ENCODE assay signal across 1 cellular context in genomic region chr17:58329808-58330543, GRCh38.
A peak's percentile ranks its signal among the peaks of the same experiment; 100 is the strongest.
TF ChIP-seq lines count a peak whose summit lies in the region.

No MANE protein-coding gene starts in this region.

TF ChIP-seq in GM12878, 131 proteins besides CTCF, POLR2A, EP300 and RAD21 (continues in another document):
- no peak for TF ChIP-seq NFIC (IDR thresholded peaks at IDR 0.05; ENCODE audit: low read depth, low read length)
- peak; percentile 78 for TF ChIP-seq ATF7 (IDR thresholded peaks at IDR 0.05; ENCODE audit: low read depth)
- TF ChIP-seq EZH2 (IDR thresholded peaks at IDR 0.05; ENCODE audit: borderline replicate concordance, control insufficient read depth, low read depth, low read length) = no peak; the same call in 1 of the 2 replicates
- TF ChIP-seq NR2F1 (conservative IDR thresholded peaks at IDR 0.05) = no peak
- peak; percentile 77 for TF ChIP-seq ZNF687 (IDR thresholded peaks at IDR 0.05)
- TF ChIP-seq ZSCAN29 (IDR thresholded peaks at IDR 0.05) = no peak
- no peak for TF ChIP-seq JUNB (IDR thresholded peaks at IDR 0.05)
- TF ChIP-seq KDM1A (IDR thresholded peaks at IDR 0.05; ENCODE audit: borderline replicate concordance) = no peak
- peak; percentile 98 for TF ChIP-seq ZBED1 (IDR thresholded peaks at IDR 0.05; ENCODE audit: borderline replicate concordance)
- TF ChIP-seq STAT1 (conservative IDR thresholded peaks at IDR 0.05) = 0 out of 2 replicates have a peak, but pooled peaks have one; percentile 48
- peak; percentile 75 for TF ChIP-seq ZBTB11 (CRISPR knock-in tag; IDR thresholded peaks at IDR 0.05)
- no peak for TF ChIP-seq RAD51 (IDR thresholded peaks at IDR 0.05)
- no peak for TF ChIP-seq KAT2A (conservative IDR thresholded peaks at IDR 0.05; ENCODE audit: control insufficient read depth, low read depth, low read length)
- TF ChIP-seq SUZ12 (IDR thresholded peaks at IDR 0.05; ENCODE audit: unreplicated experiment) = no peak
- TF ChIP-seq POU2F2 (IDR thresholded peaks at IDR 0.05; ENCODE audit: borderline replicate concordance, low read depth, low read length) = peak; percentile 99
- TF ChIP-seq STAT3 (IDR thresholded peaks at IDR 0.05; ENCODE audit: low read depth, low read length) = peak; percentile 53; the same call in 1 of the 2 replicates
- no peak for TF ChIP-seq ATF3 (IDR thresholded peaks at IDR 0.05; ENCODE audit: borderline replicate concordance, extremely low read depth, low read depth, low read length)
- no peak for TF ChIP-seq ASH2L (IDR thresholded peaks at IDR 0.05; ENCODE audit: borderline replicate concordance, low read depth)
- no peak for TF ChIP-seq CBX3 (IDR thresholded peaks at IDR 0.05; ENCODE audit: borderline replicate concordance, low read depth)
- TF ChIP-seq SREBF1 (IDR thresholded peaks at IDR 0.05; ENCODE audit: low read length) = no peak
- TF ChIP-seq CHD2 (IDR thresholded peaks at IDR 0.05; ENCODE audit: borderline replicate concordance, low read depth, low read length) = peak; percentile 60; the same call in 1 of the 2 replicates
- no peak for TF ChIP-seq USF1 (IDR thresholded peaks at IDR 0.05; ENCODE audit: borderline replicate concordance, extremely low read length, insufficient read depth, low read depth, low read length)
- TF ChIP-seq NKRF (conservative IDR thresholded peaks at IDR 0.05) = no peak
- TF ChIP-seq TCF12 (IDR thresholded peaks at IDR 0.05; ENCODE audit: low read depth, low read length) = no peak
- TF ChIP-seq NFXL1 (IDR thresholded peaks at IDR 0.05; ENCODE audit: borderline replicate concordance) = no peak
- TF ChIP-seq HCFC1 (IDR thresholded peaks at IDR 0.05; ENCODE audit: low read length) = no peak
- no peak for TF ChIP-seq SRF (IDR thresholded peaks at IDR 0.05; ENCODE audit: low read depth in 2 of 2, low read length in 2 of 2)
- TF ChIP-seq PRDM15 (CRISPR knock-in tag; IDR thresholded peaks at IDR 0.05) = peak; percentile 73
- TF ChIP-seq ZNF207 (IDR thresholded peaks at IDR 0.05; ENCODE audit: borderline replicate concordance) = peak; percentile 58
- no peak for TF ChIP-seq E4F1 (IDR thresholded peaks at IDR 0.05; ENCODE audit: borderline replicate concordance, partially characterized antibody)
- TF ChIP-seq ETV6 (conservative IDR thresholded peaks at IDR 0.05 in 1 of 2, IDR thresholded peaks at IDR 0.05 in 1 of 2; ENCODE audit: borderline replicate concordance in 1 of 2, low read depth in 1 of 2) = peak in 1 of 2 experiments; percentile 2; a peak in 1 of 4 replicates
- no peak for TF ChIP-seq RUNX3 (IDR thresholded peaks at IDR 0.05; ENCODE audit: low read length)
- 0 out of 2 replicates have a peak, but pooled peaks have one; percentile 66 for TF ChIP-seq CHD1 (IDR thresholded peaks at IDR 0.05; ENCODE audit: low read depth, low read length)
- 0 out of 2 replicates have a peak, but pooled peaks have one; percentile 10 for TF ChIP-seq RCOR1 (conservative IDR thresholded peaks at IDR 0.05; ENCODE audit: low read depth, low read length)
- no peak for TF ChIP-seq CBX5 (IDR thresholded peaks at IDR 0.05; ENCODE audit: low read depth)
- TF ChIP-seq PAX5 (IDR thresholded peaks at IDR 0.05; ENCODE audit: borderline replicate concordance, low read depth, low read length) = peak; percentile 90; the same call in 1 of the 2 replicates
- peak; percentile 51; the same call in 1 of the 2 replicates for TF ChIP-seq MAX (IDR thresholded peaks at IDR 0.05; ENCODE audit: low read depth, low read length)
- TF ChIP-seq JUND (IDR thresholded peaks at IDR 0.05; ENCODE audit: low read depth, low read length) = no peak
- 0 out of 2 replicates have a peak, but pooled peaks have one; percentile 16 for TF ChIP-seq TAF1 (IDR thresholded peaks at IDR 0.05; ENCODE audit: borderline replicate concordance, low read depth, low read length)
- TF ChIP-seq MXI1 (IDR thresholded peaks at IDR 0.05; ENCODE audit: low read depth, low read length) = no peak; the same call in 1 of the 2 replicates
- TF ChIP-seq WRNIP1 (IDR thresholded peaks at IDR 0.05; ENCODE audit: borderline replicate concordance, low read depth, low read length) = peak; percentile 97
- no peak; the same call in 1 of the 2 replicates for TF ChIP-seq FOXK2 (IDR thresholded peaks at IDR 0.05)
- no peak for TF ChIP-seq MYC (IDR thresholded peaks at IDR 0.05; ENCODE audit: insufficient read depth, insufficient read length, insufficient replicate concordance, low read length, severe bottlenecking)
- no peak for TF ChIP-seq ATF2 (IDR thresholded peaks at IDR 0.05; ENCODE audit: low read length)
